Comparison of ENCODE assay signal across 26 cellular contexts in the genomic region with DNA sequence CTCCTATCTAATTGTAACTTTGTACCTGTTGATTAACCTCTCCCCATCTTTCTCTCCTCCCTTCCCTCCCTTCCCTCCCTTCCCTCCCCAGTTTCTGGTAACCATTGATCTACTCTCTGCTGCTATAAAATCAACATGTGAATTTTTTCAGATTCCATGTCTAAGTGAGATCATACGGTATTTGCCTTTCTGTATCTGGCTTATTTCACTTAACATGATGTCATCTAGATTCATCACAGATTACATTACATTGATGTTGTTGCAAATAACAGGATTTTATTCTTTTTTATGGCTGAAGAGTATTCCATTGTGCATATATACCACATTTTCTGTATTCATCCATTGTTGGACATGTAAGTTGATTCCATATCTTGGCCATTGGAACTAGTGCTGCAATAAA.
"Had no signal": no experiment of that assay in that cellular context is flagged by ENCODE, and none has a peak within 500 bp of the region (broad histone marks: within the 10 kb centered on the region; RNA-seq: fewer than 3 reads in every experiment).

No MANE protein-coding gene starts in this region.

- H3K9me3 ChIP-seq: suprapubic skin, testis, thoracic aorta, thyroid gland, tibial artery, transverse colon, upper lobe of left lung, upper lobe of right lung, uterus, vagina had no signal

- FAIRE-seq: urothelium cell line had no signal

- H3K27me3 ChIP-seq: stomach, suprapubic skin, testis, thyroid gland, tibial artery, tibial nerve, transverse colon, upper lobe of left lung, upper lobe of right lung, uterus, vagina had no signal

- H3K27ac ChIP-seq: stomach, suprapubic skin, testis, thoracic aorta, thyroid gland, tibial artery, tibial nerve, transverse colon, upper lobe of left lung, upper lobe of right lung, uterus, vagina had no signal

- ATAC-seq: stimulated activated effector memory CD8-positive, alpha-beta T cell treated with anti-CD3 and anti-CD28 coated beads, Interleukin-12 subunit alpha, Interleukin-12 subunit beta, amount 100 ng/mL, for 72 hours; stimulated activated memory B cell treated with anti-CD40 and anti-IgM and Interleukin-4, amounts not matched to agents 10 μg/mL and 1 μg/mL and 100 μg/mL, for 72 hours; stimulated activated naive B cell treated with anti-CD40 and anti-IgM and Interleukin-4, amounts not matched to agents 10 μg/mL and 1 μg/mL and 100 μg/mL, for 72 hours; stimulated activated naive CD8-positive, alpha-beta T cell treated with anti-CD3 and anti-CD28 coated beads, Interleukin-15, amount 100 ng/mL, for 72 hours; stimulated activated naive CD8-positive, alpha-beta T cell treated with anti-CD3 and anti-CD28 coated beads, Interleukin-15, Interleukin-2, amounts not matched to agents 100 U/mL and 50 U/mL, for 24 hours; upper lobe of right lung had no signal

- DNase-seq: stimulated activated CD4-positive, alpha-beta T cell treated with anti-CD3 and anti-CD28 coated beads, Interleukin-2, amount 100 ng/mL, for 48 hours; stimulated activated CD4-positive, alpha-beta T cell treated with anti-CD3 and anti-CD28 coated beads, Interleukin-4, amount 100 ng/mL, for 1 hour; stimulated activated CD4-positive, alpha-beta T cell treated with anti-CD3 and anti-CD28 coated beads, Interleukin-4, amount 100 ng/mL, for 24 hours; stimulated activated CD4-positive, alpha-beta T cell treated with anti-CD3 and anti-CD28 coated beads, Interleukin-4, amount 100 ng/mL, for 4 hours; stimulated activated CD8-positive, alpha-beta memory T cell treated with anti-CD3 and anti-CD28 coated beads, Interleukin-4, amount 100 ng/mL, for 48 hours; stimulated activated naive B cell treated with anti-CD40 and anti-IgM and Interleukin-4, amounts not matched to agents 10 μg/mL and 1 μg/mL and 100 μg/mL, for 72 hours; stimulated activated naive CD4-positive, alpha-beta T cell; stimulated activated naive CD4-positive, alpha-beta T cell treated with Interleukin-2 at 50 U/mL for 16 hours; stimulated activated naive CD8-positive, alpha-beta T cell treated with anti-CD3 and anti-CD28 coated beads, Interleukin-15, amount 100 ng/mL, for 72 hours; stimulated activated naive CD8-positive, alpha-beta T cell treated with anti-CD3 and anti-CD28 coated beads, Interleukin-15, Interleukin-2, amounts not matched to agents 100 U/mL and 50 U/mL, for 24 hours; stomach; substantia nigra; testis; thyroid gland; tibial artery; transverse colon; upper lobe of left lung; upper lobe of right lung; uterus had no signal

- H3K4me1 ChIP-seq: stomach, suprapubic skin, testis, thyroid gland, transverse colon, upper lobe of left lung, upper lobe of right lung, uterus, vagina had no signal

- H3K4me3 ChIP-seq: stomach, suprapubic skin, testis, thoracic aorta, thyroid gland, tibial artery, tibial nerve, transverse colon, upper lobe of left lung, upper lobe of right lung, uterus, vagina had no signal

- H3K36me3 ChIP-seq: stomach, suprapubic skin, thoracic aorta, thyroid gland, tibial artery, tibial nerve, transverse colon, upper lobe of left lung, upper lobe of right lung, uterus, vagina had no signal
